In the genomic region with DNA sequence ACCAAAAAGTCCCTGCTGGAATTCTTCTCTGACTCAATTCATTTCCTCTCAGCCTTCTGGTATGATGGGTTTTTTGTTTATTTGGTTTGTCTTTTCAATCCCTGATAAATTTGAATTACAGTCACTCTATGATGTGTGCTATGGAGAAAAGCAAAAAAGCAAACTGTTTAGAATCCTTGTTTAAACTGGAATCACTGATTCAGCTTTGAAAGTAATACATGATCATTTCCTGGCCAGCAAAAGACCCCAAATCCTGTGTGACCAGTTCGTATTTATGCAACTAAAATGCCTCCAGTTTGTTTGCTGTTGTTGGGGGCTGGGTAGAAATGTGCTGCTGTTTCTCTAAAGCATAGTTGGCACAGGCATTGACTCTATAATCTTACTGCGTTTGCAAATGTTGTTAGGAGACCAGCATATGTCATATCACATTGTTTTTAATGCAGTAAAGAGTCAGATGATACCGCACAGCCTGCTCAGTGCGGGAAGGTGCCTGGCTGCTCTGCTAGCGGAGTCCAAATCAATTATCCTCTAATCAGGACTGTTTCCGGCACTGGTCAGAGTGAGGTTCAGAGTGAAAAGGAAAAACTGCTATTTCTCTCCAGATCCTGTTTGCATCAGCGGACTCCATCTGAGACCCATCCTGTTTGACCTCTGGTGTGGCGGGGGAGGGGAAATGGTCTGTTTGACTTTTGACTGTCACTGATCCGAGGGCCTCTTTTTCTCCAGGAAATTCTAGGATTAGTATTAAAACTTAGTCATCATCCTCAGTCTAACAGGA, we compare ENCODE assay signal across 11 cellular contexts. TPM values are rescaled to one million over a fixed set of nuclear protein-coding genes. Genes with fewer than 3 reads are reported as not detected.
A peak's percentile ranks its signal among the peaks of the same experiment; 100 is the strongest.
DNase-seq lines count a peak whose midpoint lies in the region; ATAC-seq and TF ChIP-seq lines count a peak whose summit lies in the region.
"Had no signal": no experiment of that assay in that cellular context is flagged by ENCODE, and none has a peak within 500 bp of the region (broad histone marks: within the 10 kb centered on the region; RNA-seq: fewer than 3 reads in every experiment).

No MANE protein-coding gene starts in this region.

- no TSS peak for BruUV-seq in A673 (replicated peaks; lab: Mats Ljungman, UMichigan)

- in situ Hi-C loops in GM13976 (cut with MboI; ENCODE audit: low sequenced_read_pairs, unreplicated experiment), result no loop called here

- CTCF ChIA-PET in AG04449 (lab: Yijun Ruan, JAX) (interaction anchor here (0.9 to 11.4 kb wide), 3 partner anchors 8 to 12 kb away, joined by 3 to 85 read pairs (median 11); no protein-coding TSS in a partner anchor), A673 (lab: Charles Lee) (no interaction called here)

- H3K4me3 ChIP-seq in AG04449 (ENCODE audit: low read depth, low read length) (peak overlapping the region; percentile 7; the same call in 1 of the 2 replicates), mucosa of rectum (ENCODE audit: low read length in 2 of 2) (no peak overlapping the region), A673 (ENCODE audit: low read depth, low read length, poor library complexity, severe bottlenecking) (no peak overlapping the region)
- H3K4me3 ChIP-seq: BLaER1 treated with 17β-estradiol and CSF1 and Interleukin-3, amounts not matched to agents 10 nM and 100 nM; SK-N-MC had no signal

- POLR2A ChIA-PET in AG04449 (lab: Yijun Ruan, JAX), result interaction anchor here (0.5 to 1.5 kb wide), 2 partner anchors 11 to 40 kb away, joined by 3 to 6 read pairs; partner anchors contain the start of gene ADD3
- POLR2A ChIA-PET in A673 (lab: Charles Lee; ENCODE audit: low non-redundant PET), result no interaction called here

- ATAC-seq in GM19023 (IDR thresholded peaks at IDR 0.05; ENCODE audit: unreplicated experiment), result no peak

- TF ChIP-seq CTCF in AG04449 (IDR thresholded peaks at IDR 0.05; ENCODE audit: insufficient read depth, low read length, missing control alignments) (no peak), GM13976 (IDR thresholded peaks at IDR 0.05; ENCODE audit: borderline replicate concordance, control extremely low read depth, extremely low read depth, insufficient read depth, missing control alignments) (no peak), A673 (conservative IDR thresholded peaks at IDR 0.05; ENCODE audit: low read depth, low read length) (no peak)

- H3K27me3 ChIP-seq in mucosa of rectum (ENCODE audit: control insufficient read depth in 2 of 2, insufficient read depth in 2 of 2, low read length in 2 of 2) (no peaks in the 10 kb centered on the region), A673 (replicated peaks; ENCODE audit: insufficient read depth, low read depth, low read length, poor library complexity) (no peaks in the 10 kb centered on the region)
- H3K27me3 ChIP-seq: BLaER1 treated with 17β-estradiol and CSF1 and Interleukin-3, amounts not matched to agents 10 nM and 100 nM had no signal

- H3K36me3 ChIP-seq in mucosa of rectum (ENCODE audit: control insufficient read depth in 2 of 2, insufficient read depth in 2 of 2, low read length in 2 of 2), result no peaks in the 10 kb centered on the region
- H3K36me3 ChIP-seq in A673 (ENCODE audit: insufficient read depth, low read length, poor library complexity, severe bottlenecking), result no peaks in the 10 kb centered on the region
- H3K36me3 ChIP-seq: BLaER1 treated with 17β-estradiol and CSF1 and Interleukin-3, amounts not matched to agents 10 nM and 100 nM had no signal

- intact Hi-C loops in A673 (cut with micrococcal nuclease; ENCODE audit: unreplicated experiment), result no loop called here

- H3K4me1 ChIP-seq in mucosa of rectum (ENCODE audit: control insufficient read depth in 2 of 2, insufficient read depth in 2 of 2, low read length in 2 of 2) (peaks cover 15 to 30% of the 10 kb centered on the region in 2 donors), A673 (ENCODE audit: insufficient read depth, low read length, poor library complexity, severe bottlenecking) (peaks cover 6% of the 10 kb centered on the region)

- H3K27ac ChIP-seq in mucosa of rectum (ENCODE audit: low read depth in 2 of 2, low read length in 2 of 2) (peak overlapping the region; percentile 26 to 43), A673 (ENCODE audit: low read depth, low read length, poor library complexity, severe bottlenecking) (no peak overlapping the region)
- H3K27ac ChIP-seq: BLaER1 treated with 17β-estradiol and CSF1 and Interleukin-3, amounts not matched to agents 10 nM and 100 nM; SK-N-MC had no signal

- peak overlapping the region; percentile 5 to 36 for H3K9ac ChIP-seq in mucosa of rectum (ENCODE audit: low read depth in 1 of 2, low read length in 2 of 2)
- H3K9ac ChIP-seq: BLaER1 treated with 17β-estradiol and CSF1 and Interleukin-3, amounts not matched to agents 10 nM and 100 nM had no signal

- H3K9me3 ChIP-seq in mucosa of rectum (ENCODE audit: control insufficient read depth in 2 of 2, low read length in 2 of 2) (no peaks in the 10 kb centered on the region), A673 (ENCODE audit: low read depth, low read length, poor library complexity, severe bottlenecking) (no peaks in the 10 kb centered on the region)

- DNase-seq in AG04449 (ENCODE audit: low read depth, low spot score), result no peak
- DNase-seq in NCI-H1694 treated with DMSO at 0.1 percent for 48 hours (lab: John Stamatoyannopoulos, UW), result peak; percentile 70
- peak; percentile 73 to 89 for DNase-seq in dermis microvascular lymphatic vessel endothelial cell (ENCODE audit: low read depth in 2 of 2)
- DNase-seq in GM13976 (ENCODE audit: low spot score), result no peak
- DNase-seq in stimulated activated CD4-positive, alpha-beta T cell treated with anti-CD3 and anti-CD28 coated beads, Interleukin-15, amount 100 ng/mL, for 24 hours, result no peak
- no peak for DNase-seq in A673 (ENCODE audit: low spot score)
- DNase-seq: stimulated activated CD4-positive, alpha-beta T cell treated with anti-CD3 and anti-CD28 coated beads, Interleukin-2, amount 100 ng/mL, for 24 hours had no signal

RNA-seq across cellular contexts. Expression of gene ADD3, which starts 40.6 kb away (rescaled TPM):
- total RNA-seq in dermis microvascular lymphatic vessel endothelial cell (292 and 439 TPM in 2 replicates), A673 (2021) (80.5 and 82.9 TPM in 2 replicates)

RNA-seq across cellular contexts. Expression of gene XPNPEP1, which starts 43.8 kb away (rescaled TPM):
- 166 and 201 TPM in 2 replicates for total RNA-seq in dermis microvascular lymphatic vessel endothelial cell
- 65.4 and 72.5 TPM in 2 replicates for total RNA-seq in A673 (2021)

Comparison
In these comparisons a context has a peak if more than half of its experiments do, and no peak if none do; other contexts are left out.
1. DNase-seq: peak in NCI-H1694 treated with DMSO at 0.1 percent for 48 hours (single experiment) and dermis microvascular lymphatic vessel endothelial cell (2 of 2); none in AG04449 (single experiment), GM13976 (single experiment), stimulated activated CD4-positive, alpha-beta T cell treated with anti-CD3 and anti-CD28 coated beads, Interleukin-15, amount 100 ng/mL, for 24 hours (single experiment) and A673 (single experiment).